In genomic region chr4:168917150-168917779, GRCh38 we compare ENCODE assay signal across 8 cellular contexts.
A peak's percentile ranks its signal among the peaks of the same experiment; 100 is the strongest.
DNase-seq lines count a peak whose midpoint lies in the region; ATAC-seq and TF ChIP-seq lines count a peak whose summit lies in the region.

No MANE protein-coding gene starts in this region.

- TF ChIP-seq CTCF in thoracic aorta (IDR thresholded peaks at IDR 0.05) (peak; percentile 54), coronary artery (IDR thresholded peaks at IDR 0.05) (no peak)

- H3K27me3 ChIP-seq in thoracic aorta (replicated peaks; ENCODE audit: insufficient read depth), result no peaks in the 10 kb centered on the region

- H3K4me3 ChIP-seq in thoracic aorta (no peak overlapping the region), coronary artery (no peak overlapping the region)

- no peaks in the 10 kb centered on the region for H3K9me3 ChIP-seq in thoracic aorta

- ATAC-seq in SK-N-SH treated with all-trans-retinoic acid at 6 μM for 48 hours, result peak; percentile 49
- no peak for ATAC-seq in thoracic aorta (ENCODE audit: insufficient number of reproducible peaks, low FRiP score, low read depth)

- H3K27ac ChIP-seq in thoracic aorta (peak overlapping the region; percentile 0 to 64), coronary artery (no peak overlapping the region)

- peak; percentile 15 for DNase-seq in ELF-1 (ENCODE audit: low read depth, low spot score)
- peak; percentile 43 for DNase-seq in HT1080 (ENCODE audit: low read depth)
- peak; percentile 20 for DNase-seq in globus pallidus (ENCODE audit: low spot score)
- no peak for DNase-seq in thoracic aorta (ENCODE audit: low spot score)
- DNase-seq in coronary artery (ENCODE audit: low spot score), result no peak
- no peak for DNase-seq in NK-92 (lab: John Stamatoyannopoulos, UW; ENCODE audit: unreplicated experiment)
- no peak for DNase-seq in activated naive CD4-positive, alpha-beta T cell treated with anti-CD3 and anti-CD28 coated beads, Interleukin-2, amount 50 U/mL, for 16 hours

- peaks cover 46% of the 10 kb centered on the region for H3K36me3 ChIP-seq in thoracic aorta

- peaks cover 0 to 24% of the 10 kb centered on the region in 2 donors for H3K4me1 ChIP-seq in thoracic aorta (ENCODE audit: control insufficient read depth in 1 of 2, low read depth in 2 of 2)

TF ChIP-seq in SK-N-SH treated with all-trans-retinoic acid at 6 μM for 48 hours, 23 proteins besides CTCF, POLR2A, EP300 and RAD21:
- TF ChIP-seq RARB (CRISPR knock-in tag; IDR thresholded peaks at IDR 0.05) (no peak), TOX (CRISPR knock-in tag; IDR thresholded peaks at IDR 0.05; ENCODE audit: borderline replicate concordance) (no peak), ZNF70 (CRISPR knock-in tag; IDR thresholded peaks at IDR 0.05) (no peak), OSR1 (CRISPR knock-in tag; IDR thresholded peaks at IDR 0.05) (no peak), GLIS3 (CRISPR knock-in tag; IDR thresholded peaks at IDR 0.05) (no peak)

Comparison
In these comparisons a context has a peak if more than half of its experiments do, and no peak if none do; other contexts are left out.
1. DNase-seq: peak in ELF-1 (single experiment), HT1080 (single experiment) and globus pallidus (single experiment); none in thoracic aorta (single experiment), coronary artery (single experiment), NK-92 (single experiment) and activated naive CD4-positive, alpha-beta T cell treated with anti-CD3 and anti-CD28 coated beads, Interleukin-2, amount 50 U/mL, for 16 hours (single experiment).
2. H3K27ac ChIP-seq: peak in thoracic aorta (2 of 2); none in coronary artery (0 of 2).